ENCODE assay signal across 8 cellular contexts in genomic region chr6:132669690-132670291, GRCh38. TPM values are rescaled to one million over a fixed set of nuclear protein-coding genes. Genes with fewer than 3 reads are reported as not detected.
DNase-seq lines count a peak whose midpoint lies in the region; ATAC-seq and TF ChIP-seq lines count a peak whose summit lies in the region.

No MANE protein-coding gene starts in this region.

- H3K4me3 ChIP-seq in mammary epithelial cell (replicated peaks in 1 of 3; ENCODE audit: insufficient read depth in 1 of 3, low read depth in 2 of 3, low read length in 3 of 3), result no peak overlapping the region

- no peak overlapping the region for H3K27ac Mint-ChIP-seq in activated naive CD4-positive, alpha-beta T cell treated with anti-CD3 and anti-CD28 coated beads, Interleukin-2, amount 50 U/mL, for 72 hours
- H3K27ac Mint-ChIP-seq in activated naive CD4-positive, alpha-beta T cell treated with anti-CD3 and anti-CD28 coated beads for 36 hours, result no peak overlapping the region
- peak overlapping the region; percentile 65 for H3K27ac Mint-ChIP-seq in type B pancreatic cell

- H3K36me3 Mint-ChIP-seq in activated naive CD4-positive, alpha-beta T cell treated with anti-CD3 and anti-CD28 coated beads, Interleukin-2, amount 50 U/mL, for 72 hours, result no peaks in the 10 kb centered on the region
- no peaks in the 10 kb centered on the region for H3K36me3 Mint-ChIP-seq in activated naive CD4-positive, alpha-beta T cell treated with anti-CD3 and anti-CD28 coated beads for 36 hours (ENCODE audit: low read depth)
- no peaks in the 10 kb centered on the region for H3K36me3 Mint-ChIP-seq in type B pancreatic cell

- in situ Hi-C loops in mammary epithelial cell (cut with MboI; ENCODE audit: low sequenced_read_pairs in 2 of 2), result loop anchor here in 1 of 2 donors (25.0 kb wide), 1 partner anchor 118 kb away; the partner anchor contains the start of gene SLC18B1

- CTCF ChIA-PET in activated naive CD4-positive, alpha-beta T cell treated with anti-CD3 and anti-CD28 coated beads for 36 hours (lab: Charles Lee), result interaction anchor here (0.6 to 4.0 kb wide), 25 partner anchors 9 to 161 kb away, joined by 3 to 35 read pairs (median 5); partner anchors contain the start of genes SLC18B1 and TAAR1
- CTCF ChIA-PET in mammary epithelial cell (lab: Charles Lee; ENCODE audit: low non-redundant PET), result interaction anchor here (0.6 to 1.1 kb wide), 2 partner anchors 41 to 45 kb away, joined by 6 to 17 read pairs; no protein-coding TSS in a partner anchor

- no TSS peak for BruUV-seq in mammary epithelial cell (replicated peaks; lab: Mats Ljungman, UMichigan)

- DNase-seq in activated naive CD4-positive, alpha-beta T cell treated with anti-CD3 and anti-CD28 coated beads, Interleukin-2, amount 50 U/mL, for 72 hours (ENCODE audit: low spot score in 2 of 2), result no peak
- DNase-seq in activated naive CD4-positive, alpha-beta T cell treated with anti-CD3 and anti-CD28 coated beads for 36 hours, result no peak
- DNase-seq in NCI-H774 (lab: John Stamatoyannopoulos, UW) (peak; percentile 28), mammary epithelial cell (peak; percentile 21), kidney glomerular epithelial cell (lab: John Stamatoyannopoulos, UW) (peak; percentile 68), type B pancreatic cell (ENCODE audit: extremely low spot score, unreplicated experiment) (no peak)
- no peak for DNase-seq in effector CD4-positive, alpha-beta T cell

- dilution Hi-C loops in mammary epithelial cell (cut with HindIII; ENCODE audit: low sequenced_read_pairs), result no loop called here

- H3K27ac ChIP-seq in mammary epithelial cell (ENCODE audit: insufficient read depth, low read depth, low read length), result no peak overlapping the region

- H4K20me1 ChIP-seq in mammary epithelial cell (ENCODE audit: insufficient read depth, low read length), result no peaks in the 10 kb centered on the region

- peak overlapping the region; percentile 41 for H3K4me2 ChIP-seq in mammary epithelial cell (ENCODE audit: insufficient read depth, low read depth, low read length)

- ATAC-seq in activated naive CD4-positive, alpha-beta T cell treated with anti-CD3 and anti-CD28 coated beads, Interleukin-2, amount 50 U/mL, for 72 hours, result peak; percentile 46 to 58
- ATAC-seq in HG02938 (IDR thresholded peaks at IDR 0.05; ENCODE audit: unreplicated experiment), result peak; percentile 58

- H3K4me1 ChIP-seq in mammary epithelial cell (ENCODE audit: insufficient read depth, low read length), result no peaks in the 10 kb centered on the region

- no peaks in the 10 kb centered on the region for H3K27me3 ChIP-seq in mammary epithelial cell (ENCODE audit: insufficient read depth, low read length)

- no peaks in the 10 kb centered on the region for H3K27me3 Mint-ChIP-seq in activated naive CD4-positive, alpha-beta T cell treated with anti-CD3 and anti-CD28 coated beads for 36 hours (ENCODE audit: low read depth)
- H3K27me3 Mint-ChIP-seq in type B pancreatic cell, result no peaks in the 10 kb centered on the region

- H2AFZ ChIP-seq in mammary epithelial cell (ENCODE audit: low read depth, low read length), result peak overlapping the region; percentile 60

- H3K4me1 Mint-ChIP-seq in activated naive CD4-positive, alpha-beta T cell treated with anti-CD3 and anti-CD28 coated beads for 36 hours (ENCODE audit: low read depth), result peaks cover 3% of the 10 kb centered on the region
- H3K4me1 Mint-ChIP-seq in type B pancreatic cell (ENCODE audit: unreplicated experiment), result peaks cover 4% of the 10 kb centered on the region

- no peaks in the 10 kb centered on the region for H3K36me3 ChIP-seq in mammary epithelial cell (ENCODE audit: insufficient read depth, low read length)

- no peak overlapping the region for H3K4me3 Mint-ChIP-seq in activated naive CD4-positive, alpha-beta T cell treated with anti-CD3 and anti-CD28 coated beads for 36 hours
- H3K4me3 Mint-ChIP-seq in type B pancreatic cell, result no peak overlapping the region

- H3K9me3 Mint-ChIP-seq in activated naive CD4-positive, alpha-beta T cell treated with anti-CD3 and anti-CD28 coated beads, Interleukin-2, amount 50 U/mL, for 72 hours, result no peaks in the 10 kb centered on the region
- H3K9me3 Mint-ChIP-seq in activated naive CD4-positive, alpha-beta T cell treated with anti-CD3 and anti-CD28 coated beads for 36 hours, result no peaks in the 10 kb centered on the region
- no peaks in the 10 kb centered on the region for H3K9me3 Mint-ChIP-seq in type B pancreatic cell

- no peak overlapping the region for H3K9ac ChIP-seq in mammary epithelial cell (ENCODE audit: insufficient read depth, low read length)

- no peaks in the 10 kb centered on the region for H3K79me2 ChIP-seq in mammary epithelial cell (ENCODE audit: insufficient read depth, low read length)

- H3K9me3 ChIP-seq in mammary epithelial cell (replicated peaks; ENCODE audit: insufficient read depth, low read length), result no peaks in the 10 kb centered on the region

- TF ChIP-seq CTCF in mammary epithelial cell (conservative IDR thresholded peaks at IDR 0.05 in 1 of 2, IDR thresholded peaks at IDR 0.05 in 1 of 2; ENCODE audit: extremely low read depth in 1 of 2, insufficient read depth in 1 of 2, low read depth in 1 of 2, low read length in 2 of 2) (peak; percentile 44 to 45), type B pancreatic cell (conservative IDR thresholded peaks at IDR 0.05) (peak; percentile 74)

- 11% methylated on average over 4 of the region's 4 CpGs for WGBS in mammary epithelial cell (ENCODE audit: low coverage, missing lambda C conversion rate)

- intact Hi-C loops in activated naive CD4-positive, alpha-beta T cell treated with anti-CD3 and anti-CD28 coated beads for 36 hours (cut with micrococcal nuclease), result loop anchor here (1.0 to 10.0 kb wide), 8 partner anchors 94 to 395 kb away; no protein-coding TSS in a partner anchor
- intact Hi-C loops in mammary epithelial cell (cut with micrococcal nuclease), result loop anchor here (1.0 kb wide), 4 partner anchors 46 to 139 kb away; no protein-coding TSS in a partner anchor

RNA-seq across cellular contexts. Expression of gene TAAR1, which starts 10.8 kb away (rescaled TPM):
- total RNA-seq in activated naive CD4-positive, alpha-beta T cell treated with anti-CD3 and anti-CD28 coated beads, Interleukin-2, amount 50 U/mL, for 72 hours, result not detected
- not detected for total RNA-seq in activated naive CD4-positive, alpha-beta T cell treated with anti-CD3 and anti-CD28 coated beads for 36 hours
- total RNA-seq in mammary epithelial cell, result not detected
- not detected for polyA plus RNA-seq in mammary epithelial cell
- polyA minus RNA-seq in mammary epithelial cell, result not detected
- total RNA-seq in type B pancreatic cell (ENCODE audit: low replicate concordance), result not detected in 2 replicates

RNA-seq across cellular contexts. Expression of gene VNN1, which starts 44.1 kb away (rescaled TPM):
- not detected for total RNA-seq in activated naive CD4-positive, alpha-beta T cell treated with anti-CD3 and anti-CD28 coated beads, Interleukin-2, amount 50 U/mL, for 72 hours
- total RNA-seq in activated naive CD4-positive, alpha-beta T cell treated with anti-CD3 and anti-CD28 coated beads for 36 hours, result not detected
- total RNA-seq in mammary epithelial cell (under 1 TPM; under 0.01 to 0.09 TPM), type B pancreatic cell (ENCODE audit: low replicate concordance) (1.1 and 1.3 TPM in 2 replicates)
- 0.17 TPM for polyA plus RNA-seq in mammary epithelial cell
- polyA minus RNA-seq in mammary epithelial cell, result not detected

RNA-seq across cellular contexts. Expression of gene TAAR2, which starts 45.7 kb away (rescaled TPM):
- total RNA-seq in activated naive CD4-positive, alpha-beta T cell treated with anti-CD3 and anti-CD28 coated beads, Interleukin-2, amount 50 U/mL, for 72 hours, result not detected
- not detected for total RNA-seq in activated naive CD4-positive, alpha-beta T cell treated with anti-CD3 and anti-CD28 coated beads for 36 hours
- total RNA-seq in mammary epithelial cell, result not detected
- polyA plus RNA-seq in mammary epithelial cell, result not detected
- not detected for polyA minus RNA-seq in mammary epithelial cell
- not detected in 2 replicates for total RNA-seq in type B pancreatic cell (ENCODE audit: low replicate concordance)

Comparison
In these comparisons a context has a peak if more than half of its experiments do, and no peak if none do; other contexts are left out.
1. DNase-seq: peak in NCI-H774 (single experiment), mammary epithelial cell (single experiment) and kidney glomerular epithelial cell (single experiment); none in activated naive CD4-positive, alpha-beta T cell treated with anti-CD3 and anti-CD28 coated beads, Interleukin-2, amount 50 U/mL, for 72 hours (0 of 2), activated naive CD4-positive, alpha-beta T cell treated with anti-CD3 and anti-CD28 coated beads for 36 hours (single experiment), type B pancreatic cell (single experiment) and effector CD4-positive, alpha-beta T cell (single experiment).